Comparison of ENCODE assay signal across 1 cellular context in the genomic region with DNA sequence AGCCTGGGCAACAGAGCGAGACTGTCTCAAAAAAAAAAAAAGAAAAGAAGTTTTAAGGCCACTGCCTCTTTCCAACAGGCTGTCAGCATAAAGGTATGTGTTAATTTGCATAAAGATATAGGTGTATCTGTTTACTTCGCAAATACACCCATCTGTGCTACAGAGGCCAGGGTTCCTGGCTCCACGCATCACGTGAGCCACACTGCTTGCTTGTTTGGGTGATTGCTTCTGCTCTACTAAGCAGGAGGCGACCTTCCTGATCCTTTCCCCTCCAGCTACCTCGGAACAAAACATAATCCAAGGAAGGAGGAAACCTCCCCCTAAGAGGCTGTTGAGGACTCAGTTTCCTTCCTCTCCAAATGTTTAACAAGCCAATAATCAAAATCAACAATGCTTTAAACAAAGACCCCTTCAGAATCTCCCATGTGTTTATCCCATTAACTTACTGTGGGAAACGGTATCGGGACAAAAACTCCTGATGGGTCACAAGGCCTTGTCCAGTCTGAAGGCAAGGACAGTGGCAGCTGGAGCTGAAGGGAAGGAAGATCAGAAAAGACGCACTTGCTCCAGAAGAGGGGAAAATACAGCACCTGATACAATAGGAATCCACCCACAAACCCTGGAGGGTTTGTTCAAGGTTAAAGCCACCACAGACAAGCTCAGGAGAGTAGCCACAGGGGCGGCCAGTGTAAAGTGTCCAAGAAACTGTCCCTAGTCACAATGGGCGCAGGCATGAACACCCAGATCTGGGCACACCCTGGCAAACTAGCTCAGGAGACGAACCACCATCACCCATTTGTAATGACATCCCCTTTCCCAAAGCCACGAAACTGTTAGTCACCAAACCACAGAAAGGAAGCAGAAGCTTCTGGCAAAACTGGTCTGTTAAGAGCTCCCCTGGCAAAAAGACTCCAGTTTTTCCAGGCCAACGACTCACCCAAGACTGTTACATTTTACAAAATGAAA.
TF ChIP-seq lines count a peak whose summit lies in the region.

No MANE protein-coding gene starts in this region.

TF ChIP-seq in WTC11, 78 proteins besides CTCF, POLR2A, EP300 and RAD21 (continued from another document):
- TF ChIP-seq, protein P1, sequence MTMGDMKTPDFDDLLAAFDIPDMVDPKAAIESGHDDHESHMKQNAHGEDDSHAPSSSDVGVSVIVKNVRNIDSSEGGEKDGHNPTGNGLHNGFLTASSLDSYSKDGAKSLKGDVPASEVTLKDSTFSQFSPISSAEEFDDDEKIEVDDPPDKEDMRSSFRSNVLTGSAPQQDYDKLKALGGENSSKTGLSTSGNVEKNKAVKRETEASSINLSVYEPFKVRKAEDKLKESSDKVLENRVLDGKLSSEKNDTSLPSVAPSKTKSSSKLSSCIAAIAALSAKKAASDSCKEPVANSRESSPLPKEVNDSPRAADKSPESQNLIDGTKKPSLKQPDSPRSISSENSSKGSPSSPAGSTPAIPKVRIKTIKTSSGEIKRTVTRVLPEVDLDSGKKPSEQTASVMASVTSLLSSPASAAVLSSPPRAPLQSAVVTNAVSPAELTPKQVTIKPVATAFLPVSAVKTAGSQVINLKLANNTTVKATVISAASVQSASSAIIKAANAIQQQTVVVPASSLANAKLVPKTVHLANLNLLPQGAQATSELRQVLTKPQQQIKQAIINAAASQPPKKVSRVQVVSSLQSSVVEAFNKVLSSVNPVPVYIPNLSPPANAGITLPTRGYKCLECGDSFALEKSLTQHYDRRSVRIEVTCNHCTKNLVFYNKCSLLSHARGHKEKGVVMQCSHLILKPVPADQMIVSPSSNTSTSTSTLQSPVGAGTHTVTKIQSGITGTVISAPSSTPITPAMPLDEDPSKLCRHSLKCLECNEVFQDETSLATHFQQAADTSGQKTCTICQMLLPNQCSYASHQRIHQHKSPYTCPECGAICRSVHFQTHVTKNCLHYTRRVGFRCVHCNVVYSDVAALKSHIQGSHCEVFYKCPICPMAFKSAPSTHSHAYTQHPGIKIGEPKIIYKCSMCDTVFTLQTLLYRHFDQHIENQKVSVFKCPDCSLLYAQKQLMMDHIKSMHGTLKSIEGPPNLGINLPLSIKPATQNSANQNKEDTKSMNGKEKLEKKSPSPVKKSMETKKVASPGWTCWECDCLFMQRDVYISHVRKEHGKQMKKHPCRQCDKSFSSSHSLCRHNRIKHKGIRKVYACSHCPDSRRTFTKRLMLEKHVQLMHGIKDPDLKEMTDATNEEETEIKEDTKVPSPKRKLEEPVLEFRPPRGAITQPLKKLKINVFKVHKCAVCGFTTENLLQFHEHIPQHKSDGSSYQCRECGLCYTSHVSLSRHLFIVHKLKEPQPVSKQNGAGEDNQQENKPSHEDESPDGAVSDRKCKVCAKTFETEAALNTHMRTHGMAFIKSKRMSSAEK (CRISPR knock-in tag; IDR thresholded peaks at IDR 0.05; ENCODE audit: borderline replicate concordance): no peak
- TF ChIP-seq ZNF671 (CRISPR knock-in tag; IDR thresholded peaks at IDR 0.05) (no peak), NR2C2 (CRISPR knock-in tag; IDR thresholded peaks at IDR 0.05) (no peak), MYBL2 (CRISPR knock-in tag; IDR thresholded peaks at IDR 0.05) (no peak)
- TF ChIP-seq, protein P2, sequence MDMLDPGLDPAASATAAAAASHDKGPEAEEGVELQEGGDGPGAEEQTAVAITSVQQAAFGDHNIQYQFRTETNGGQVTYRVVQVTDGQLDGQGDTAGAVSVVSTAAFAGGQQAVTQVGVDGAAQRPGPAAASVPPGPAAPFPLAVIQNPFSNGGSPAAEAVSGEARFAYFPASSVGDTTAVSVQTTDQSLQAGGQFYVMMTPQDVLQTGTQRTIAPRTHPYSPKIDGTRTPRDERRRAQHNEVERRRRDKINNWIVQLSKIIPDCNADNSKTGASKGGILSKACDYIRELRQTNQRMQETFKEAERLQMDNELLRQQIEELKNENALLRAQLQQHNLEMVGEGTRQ (CRISPR knock-in tag; IDR thresholded peaks at IDR 0.05): no peak
- TF ChIP-seq, protein P3, sequence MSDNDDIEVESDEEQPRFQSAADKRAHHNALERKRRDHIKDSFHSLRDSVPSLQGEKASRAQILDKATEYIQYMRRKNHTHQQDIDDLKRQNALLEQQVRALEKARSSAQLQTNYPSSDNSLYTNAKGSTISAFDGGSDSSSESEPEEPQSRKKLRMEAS (CRISPR knock-in tag; IDR thresholded peaks at IDR 0.05): no peak
- TF ChIP-seq, protein P4, sequence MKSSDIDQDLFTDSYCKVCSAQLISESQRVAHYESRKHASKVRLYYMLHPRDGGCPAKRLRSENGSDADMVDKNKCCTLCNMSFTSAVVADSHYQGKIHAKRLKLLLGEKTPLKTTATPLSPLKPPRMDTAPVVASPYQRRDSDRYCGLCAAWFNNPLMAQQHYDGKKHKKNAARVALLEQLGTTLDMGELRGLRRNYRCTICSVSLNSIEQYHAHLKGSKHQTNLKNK (CRISPR knock-in tag; IDR thresholded peaks at IDR 0.05): no peak
